ENCODE assay signal across 16 cellular contexts in the genomic region with DNA sequence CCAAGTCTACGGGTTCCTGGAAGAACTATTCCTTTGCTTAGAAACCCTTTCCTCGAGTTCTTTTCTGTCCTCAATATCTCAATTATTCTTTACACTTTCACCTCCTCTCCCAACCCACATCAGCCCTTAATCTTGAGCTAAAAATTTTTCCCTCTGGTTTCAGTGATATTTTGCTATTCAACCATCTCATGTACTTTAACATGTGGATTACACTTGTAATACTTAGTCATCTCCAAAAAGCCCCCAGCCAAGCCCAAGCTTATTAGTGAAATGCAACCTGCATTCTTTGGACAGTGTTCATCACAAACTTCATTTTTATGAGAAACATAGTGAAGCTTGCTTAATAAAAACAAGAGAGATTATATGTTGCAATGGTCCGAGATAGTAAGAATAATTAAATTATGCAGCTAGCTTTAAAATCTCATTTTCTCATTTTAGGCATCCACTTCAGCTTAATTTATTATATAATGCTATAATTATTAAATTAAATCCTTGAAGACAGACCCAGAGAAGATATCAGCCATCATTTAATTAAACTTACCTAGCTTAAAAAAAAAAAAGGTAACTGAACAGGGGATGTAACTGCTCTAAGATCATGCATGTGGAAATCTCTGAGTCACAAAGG.
A peak's percentile ranks its signal among the peaks of the same experiment; 100 is the strongest.
DNase-seq lines count a peak whose midpoint lies in the region; ATAC-seq lines count a peak whose summit lies in the region.
"Had no signal": no experiment of that assay in that cellular context is flagged by ENCODE, and none has a peak within 500 bp of the region (broad histone marks: within the 10 kb centered on the region; RNA-seq: fewer than 3 reads in every experiment).

No MANE protein-coding gene starts in this region.

- DNase-seq in Daoy (ENCODE audit: low read depth) = peak; percentile 73
- DNase-seq in NCI-H82 treated with DMSO at 0.1 percent for 48 hours (lab: John Stamatoyannopoulos, UW; ENCODE audit: unreplicated experiment) = peak; percentile 44
- DNase-seq in dedifferentiated amniotic fluid mesenchymal stem cell (ENCODE audit: extremely low spot score) = peak; percentile 66
- DNase-seq in non-pigmented ciliary epithelial cell (ENCODE audit: low read depth) = peak; percentile 78
- no peak for DNase-seq in effector CD4-positive, alpha-beta T cell
- no peak for DNase-seq in T-cell
- DNase-seq in KBM-7 = no peak
- DNase-seq: activated CD4-positive, alpha-beta T cell treated with anti-CD3 and anti-CD28 coated beads for 4 hours; adrenal gland; DMS53; dorsolateral prefrontal cortex; NCI-H1105 treated with DMSO at 0.1 percent for 48 hours had no signal

- in situ Hi-C loops in KBM-7 (cut with MboI; ENCODE audit: low pct_unique_long_range_greater_than_20kb, low sequenced_read_pairs) = no loop called here

- H3K27ac Mint-ChIP-seq in T-cell = no peak overlapping the region
- H3K27ac Mint-ChIP-seq: IgD-negative memory B cell; memory B cell; stimulated activated naive CD8-positive, alpha-beta T cell treated with anti-CD3 and anti-CD28 coated beads, Interleukin-15, Interleukin-2, amounts not matched to agents 100 ng/mL and 50 ng/mL, for 24 hours had no signal

- H3K4me3 Mint-ChIP-seq in T-cell = no peak overlapping the region
- H3K4me3 Mint-ChIP-seq: IgD-negative memory B cell; memory B cell; stimulated activated naive CD8-positive, alpha-beta T cell treated with anti-CD3 and anti-CD28 coated beads, Interleukin-15, Interleukin-2, amounts not matched to agents 100 ng/mL and 50 ng/mL, for 24 hours had no signal

- ATAC-seq in HG03280 (IDR thresholded peaks at IDR 0.05; ENCODE audit: unreplicated experiment) (no peak), T-cell (replicated peaks in 1 of 4) (no peak)

- no peaks in the 10 kb centered on the region for H3K36me3 Mint-ChIP-seq in T-cell
- H3K36me3 Mint-ChIP-seq: memory B cell had no signal

- no peaks in the 10 kb centered on the region for H3K27me3 Mint-ChIP-seq in T-cell
- H3K27me3 Mint-ChIP-seq: IgD-negative memory B cell; stimulated activated naive CD8-positive, alpha-beta T cell treated with anti-CD3 and anti-CD28 coated beads, Interleukin-15, Interleukin-2, amounts not matched to agents 100 ng/mL and 50 ng/mL, for 24 hours had no signal

- CTCF ChIA-PET in T-cell (lab: Charles Lee) = interaction anchor here (0.6 to 1.1 kb wide), 4 partner anchors 12 to 604 kb away, joined by 3 read pairs; no protein-coding TSS in a partner anchor

- POLR2A ChIA-PET in T-cell (lab: Charles Lee) = interaction anchor here (0.5 to 0.7 kb wide), 5 partner anchors 47 to 441 kb away, joined by 3 to 5 read pairs (median 4); no protein-coding TSS in a partner anchor

- no peaks in the 10 kb centered on the region for H3K9me3 Mint-ChIP-seq in T-cell
- H3K9me3 Mint-ChIP-seq: memory B cell had no signal

- H3K4me1 Mint-ChIP-seq in T-cell = no peaks in the 10 kb centered on the region

Comparison
In these comparisons a context has a peak if more than half of its experiments do, and no peak if none do; other contexts are left out.
1. DNase-seq: peak in Daoy (single experiment), NCI-H82 treated with DMSO at 0.1 percent for 48 hours (single experiment), dedifferentiated amniotic fluid mesenchymal stem cell (single experiment) and non-pigmented ciliary epithelial cell (single experiment); none in effector CD4-positive, alpha-beta T cell (single experiment), T-cell (0 of 34) and KBM-7 (single experiment).